18 cellular contexts compared by ENCODE assay signal in genomic region chr14:90105756-90106155, GRCh38. TPM values are rescaled to one million over a fixed set of nuclear protein-coding genes. Genes with fewer than 3 reads are reported as not detected.
DNase-seq lines count a peak whose midpoint lies in the region; ATAC-seq and TF ChIP-seq lines count a peak whose summit lies in the region.
"Had no signal": no experiment of that assay in that cellular context is flagged by ENCODE, and none has a peak within 500 bp of the region (broad histone marks: within the 10 kb centered on the region; RNA-seq: fewer than 3 reads in every experiment).

No MANE protein-coding gene starts in this region.

- no peak overlapping the region for H3K4me2 ChIP-seq in SK-N-SH

- H2AFZ ChIP-seq in SK-N-SH (ENCODE audit: low read depth) = no peak overlapping the region

- TF ChIP-seq CTCF in SK-N-SH (IDR thresholded peaks at IDR 0.05) = no peak

- H3K27me3 ChIP-seq in SK-N-SH (ENCODE audit: insufficient read depth) = no peaks in the 10 kb centered on the region; the same call in 1 of the 2 replicates

- POLR2A ChIA-PET in SK-N-SH (lab: Yijun Ruan, JAX) = no interaction called here

- H3K4me3 ChIP-seq in SK-N-SH (ENCODE audit: low read depth in 2 of 2, low read length in 1 of 2) = no peak overlapping the region
- H3K4me3 ChIP-seq: GM12878, K562 had no signal

- no peaks in the 10 kb centered on the region for H4K20me1 ChIP-seq in SK-N-SH (ENCODE audit: insufficient read depth)

- no peak overlapping the region for H3K9ac ChIP-seq in SK-N-SH

- 52% methylated on average over 4 of the region's 4 CpGs for WGBS in SK-N-SH (ENCODE audit: low lambda C conversion rate)

- H3K4me1 ChIP-seq in SK-N-SH (ENCODE audit: control insufficient read depth in 1 of 2, insufficient read depth in 2 of 2, low read depth in 1 of 2, low read length in 1 of 2) = no peaks in the 10 kb centered on the region

- intact Hi-C loops in left ventricle myocardium superior (cut with micrococcal nuclease) = no loop called here

- ATAC-seq in SK-N-SH treated with all-trans-retinoic acid at 6 μM for 48 hours = no peak
- ATAC-seq in left ventricle myocardium superior = no peak
- ATAC-seq in GM18502 (IDR thresholded peaks at IDR 0.05; ENCODE audit: poor library complexity, unreplicated experiment) = no peak
- ATAC-seq: GM12878, K562, PC-3 had no signal

- no peaks in the 10 kb centered on the region for H3K79me2 ChIP-seq in SK-N-SH (ENCODE audit: insufficient read depth)

- no peaks in the 10 kb centered on the region for H3K9me2 ChIP-seq in SK-N-SH

- no peaks in the 10 kb centered on the region for H3K9me3 ChIP-seq in SK-N-SH

- TF ChIP-seq EP300 in SK-N-SH (IDR thresholded peaks at IDR 0.05; ENCODE audit: borderline replicate concordance in 1 of 2, low read depth in 1 of 2, low read length in 1 of 2) = no peak

- CTCF ChIA-PET in SK-N-SH (lab: Yijun Ruan, JAX) = interaction anchor here (1.1 kb wide), 1 partner anchor 51 kb away, joined by 3 read pairs; no protein-coding TSS in a partner anchor

- no peak for TF ChIP-seq RAD21 in SK-N-SH (IDR thresholded peaks at IDR 0.05; ENCODE audit: low read length)

- H3K27ac ChIP-seq in SK-N-SH (ENCODE audit: low read depth in 2 of 2, low read length in 1 of 2) = no peak overlapping the region
- no peak overlapping the region for H3K27ac ChIP-seq in substantia nigra (ENCODE audit: low read depth, low read length, poor library complexity, severe bottlenecking)

- no peak for TF ChIP-seq POLR2A in erythroblast (IDR thresholded peaks at IDR 0.05; ENCODE audit: low read length)

- H3F3A ChIP-seq in SK-N-SH (replicated peaks; ENCODE audit: insufficient read depth) = no peaks in the 10 kb centered on the region

- DNase-seq in SK-N-SH = no peak
- peak in 33 of 56 donors; percentile 2 to 55 (median 22) for DNase-seq in amygdala (lab: John Stamatoyannopoulos, UW)
- peak; percentile 71 for DNase-seq in left ventricle myocardium superior
- peak in 30 of 49 donors; percentile 2 to 73 (median 27) for DNase-seq in substantia nigra (lab: John Stamatoyannopoulos, UW)
- no peak for DNase-seq in MV-4-11 (lab: John Stamatoyannopoulos, UW)
- no peak for DNase-seq in erythroblast (lab: John Stamatoyannopoulos, UW)
- DNase-seq: GDM1, NCI-H1417 treated with DMSO at 0.1 percent for 48 hours, NCI-H2029, NCI-H2171 treated with DMSO at 0.1 percent for 48 hours, NCI-H446 treated with DMSO at 0.1 percent for 48 hours, NCI-H748 treated with DMSO at 0.1 percent for 48 hours, PC-3 had no signal

- no peaks in the 10 kb centered on the region for H3K36me3 ChIP-seq in SK-N-SH (replicated peaks in 1 of 2; ENCODE audit: control insufficient read depth in 1 of 2, insufficient read depth in 2 of 2, low read length in 1 of 2)

TF ChIP-seq in SK-N-SH treated with all-trans-retinoic acid at 6 μM for 48 hours, 23 proteins besides CTCF, POLR2A, EP300 and RAD21:
- TF ChIP-seq ZFP3 (CRISPR knock-in tag; IDR thresholded peaks at IDR 0.05) = peak; percentile 80
- no peak for TF ChIP-seq ZNF565 (CRISPR knock-in tag; conservative IDR thresholded peaks at IDR 0.05; ENCODE audit: low read depth)

TF ChIP-seq in SK-N-SH, 30 proteins besides CTCF, POLR2A, EP300 and RAD21:
- TF ChIP-seq RFX5 (IDR thresholded peaks at IDR 0.05; ENCODE audit: low read length) (no peak), FOSL2 (IDR thresholded peaks at IDR 0.05; ENCODE audit: borderline replicate concordance, low read depth) (no peak), TEAD4 (IDR thresholded peaks at IDR 0.05; ENCODE audit: borderline replicate concordance, insufficient read depth) (no peak), JUND (IDR thresholded peaks at IDR 0.05) (no peak), POLR2AphosphoS5 (IDR thresholded peaks at IDR 0.05; ENCODE audit: low read depth, low read length) (no peak), SMC3 (IDR thresholded peaks at IDR 0.05; ENCODE audit: low read depth, low read length) (no peak), NFIC (IDR thresholded peaks at IDR 0.05; ENCODE audit: borderline replicate concordance) (no peak), MXI1 (IDR thresholded peaks at IDR 0.05; ENCODE audit: low read depth, low read length) (no peak), MAX (IDR thresholded peaks at IDR 0.05; ENCODE audit: low read depth) (no peak), ZBTB33 (IDR thresholded peaks at IDR 0.05; ENCODE audit: borderline replicate concordance, low read depth) (no peak)

RNA-seq across cellular contexts. Expression of gene KCNK13, which starts 44.0 kb away (rescaled TPM):
- not detected in 2 replicates for polyA plus RNA-seq in SK-N-SH (2012; rRNA removed)
- 0.01 TPM in 1 of 2 replicates, not detected in the other for polyA plus RNA-seq in SK-N-SH (2012; cell fraction: cytosol; rRNA removed)
- not detected in 2 replicates for polyA plus RNA-seq in SK-N-SH (2012; cell fraction: nucleus; rRNA removed)
- total RNA-seq in left ventricle myocardium superior = 4.5 TPM
- total RNA-seq: A172, GM12878 had no signal
- polyA plus RNA-seq: GM12878 had no signal

Comparison
In these comparisons a context has a peak if more than half of its experiments do, and no peak if none do; other contexts are left out.
1. DNase-seq: peak in amygdala (33 of 56), left ventricle myocardium superior (single experiment) and substantia nigra (30 of 49); none in SK-N-SH (single experiment), MV-4-11 (single experiment) and erythroblast (0 of 2).